7 cellular contexts compared by ENCODE assay signal in the genomic region with DNA sequence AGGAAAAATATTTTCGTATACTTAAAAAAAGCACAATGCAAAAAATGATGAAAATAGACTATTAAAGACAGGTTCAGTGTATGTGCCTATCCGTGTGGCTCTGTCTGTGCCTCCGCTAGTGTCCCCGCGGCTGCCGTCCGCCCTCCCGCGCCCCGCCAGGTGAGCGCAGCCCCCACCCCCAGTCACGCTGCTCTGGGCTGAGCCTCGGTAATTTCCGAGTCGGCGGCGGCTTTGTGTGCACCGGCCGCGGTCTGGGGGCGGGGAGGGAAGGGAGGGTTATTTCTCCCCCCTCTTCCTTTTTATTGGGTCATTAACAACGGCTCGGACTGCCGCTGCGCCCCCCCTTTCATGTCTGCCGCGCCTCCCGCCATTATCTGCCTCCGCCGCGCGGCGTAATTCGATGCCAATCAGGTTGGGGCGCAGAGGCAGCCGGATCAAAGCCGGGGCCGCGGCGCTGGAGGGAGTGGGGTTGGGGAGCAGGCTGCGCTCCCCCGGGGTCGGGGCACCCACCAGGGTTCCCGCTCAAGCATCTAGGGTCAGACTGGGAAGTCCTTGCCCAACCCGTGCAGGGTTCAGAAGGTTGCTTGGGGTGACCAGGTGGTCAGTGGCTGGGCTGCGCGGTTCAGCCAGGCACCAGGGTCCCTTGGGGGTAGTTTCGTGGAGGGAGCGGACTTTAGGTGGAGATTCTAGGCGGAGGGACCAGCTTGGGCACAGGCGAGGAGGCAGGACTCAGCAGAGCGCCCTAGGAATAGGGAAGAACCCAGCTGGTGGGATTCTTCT. TPM values are rescaled to one million over a fixed set of nuclear protein-coding genes. Genes with fewer than 3 reads are reported as not detected.
DNase-seq lines count a peak whose midpoint lies in the region; ATAC-seq and TF ChIP-seq lines count a peak whose summit lies in the region.

No MANE protein-coding gene starts in this region.

- H3K36me3 Mint-ChIP-seq in brain, result no peaks in the 10 kb centered on the region

- H3F3A ChIP-seq in neural cell (ENCODE audit: insufficient read depth, low read length, poor library complexity, severe bottlenecking), result no peaks in the 10 kb centered on the region

- H3K27ac Mint-ChIP-seq in brain, result peak overlapping the region; percentile 78 to 98 (median 86)

- H3K9ac ChIP-seq in neural cell (ENCODE audit: low read length), result peak overlapping the region; percentile 62

- H3K27me3 ChIP-seq in neural cell (ENCODE audit: insufficient read depth, low read depth, low read length) (no peaks in the 10 kb centered on the region), upper lobe of right lung (peaks cover 43% of the 10 kb centered on the region)

- H3K4me2 ChIP-seq in neural cell (ENCODE audit: low read length), result peak overlapping the region; percentile 40

- no peak for TF ChIP-seq EP300 in neural cell (conservative IDR thresholded peaks at IDR 0.05; ENCODE audit: poor library complexity, severe bottlenecking)

- in situ Hi-C loops in G401 (cut with HindIII; ENCODE audit: low sequenced_read_pairs), result no loop called here

- no peaks in the 10 kb centered on the region for H4K20me1 ChIP-seq in neural cell (ENCODE audit: insufficient read depth)

- H3K9me3 ChIP-seq in neural cell (ENCODE audit: low read length) (no peaks in the 10 kb centered on the region), upper lobe of right lung (no peaks in the 10 kb centered on the region)

- H2AFZ ChIP-seq in neural cell (ENCODE audit: low read depth, low read length), result peak overlapping the region; percentile 46

- no peaks in the 10 kb centered on the region for H3K79me2 ChIP-seq in neural cell (replicated peaks; ENCODE audit: insufficient read depth, low read length)

- H3K9me3 Mint-ChIP-seq in brain, result peaks cover 0 to 3% (median 0%) of the 10 kb centered on the region in 5 experiments

- WGBS in lower leg skin, 2 donors, result 9 to 13% methylated on average over 37 to 51 of the region's 52 CpGs

- no peaks in the 10 kb centered on the region for H3K4me1 ChIP-seq in upper lobe of right lung

- no peak for TF ChIP-seq POLR2A in lower leg skin (IDR thresholded peaks at IDR 0.05)

- H3K36me3 ChIP-seq in neural cell (ENCODE audit: insufficient read depth, low read length) (no peaks in the 10 kb centered on the region), upper lobe of right lung (no peaks in the 10 kb centered on the region)

- DNase-seq in G401 (ENCODE audit: low spot score), result peak; percentile 48
- DNase-seq in GM19240 (ENCODE audit: insufficient read length, low spot score), result no peak
- DNase-seq in lower leg skin (ENCODE audit: low spot score in 2 of 2), result no peak
- no peak for DNase-seq in upper lobe of right lung

- TF ChIP-seq CTCF in brain (conservative IDR thresholded peaks at IDR 0.05) (no peak), neural cell (IDR thresholded peaks at IDR 0.05; ENCODE audit: poor library complexity, severe bottlenecking) (no peak), lower leg skin (IDR thresholded peaks at IDR 0.05) (no peak), upper lobe of right lung (IDR thresholded peaks at IDR 0.05) (no peak)

- ATAC-seq in HG03432 (IDR thresholded peaks at IDR 0.05; ENCODE audit: unreplicated experiment), result peak; percentile 43
- no peak for ATAC-seq in upper lobe of right lung

- no peak for TF ChIP-seq RAD21 in neural cell (conservative IDR thresholded peaks at IDR 0.05)

- peak overlapping the region; percentile 41 for H3K27ac ChIP-seq in neural cell (ENCODE audit: low read length)
- H3K27ac ChIP-seq in upper lobe of right lung, result no peak overlapping the region

- peaks cover 9% of the 10 kb centered on the region for H3K27me3 Mint-ChIP-seq in brain

- H3K4me3 ChIP-seq in neural cell (ENCODE audit: low read length) (peak overlapping the region; percentile 64), lower leg skin (ENCODE audit: low read depth, poor library complexity, severe bottlenecking) (no peak overlapping the region), upper lobe of right lung (no peak overlapping the region)

- H3K4me3 Mint-ChIP-seq in brain, result peak overlapping the region; percentile 41 to 79 (median 71)

- peaks cover 85% of the 10 kb centered on the region for H3K4me1 Mint-ChIP-seq in brain

- H3K9me2 ChIP-seq in neural cell (ENCODE audit: insufficient read depth, low read length), result no peaks in the 10 kb centered on the region

- intact Hi-C loops in lower leg skin (cut with DNase I; ENCODE audit: low total_unique reads), result no loop called here
- intact Hi-C loops in upper lobe of right lung (cut with DNase I), result no loop called here

TF ChIP-seq in neural cell, 6 proteins besides CTCF, POLR2A, EP300 and RAD21:
- TF ChIP-seq POLR2AphosphoS5 (IDR thresholded peaks at IDR 0.05) (peak; percentile 32), MXI1 (conservative IDR thresholded peaks at IDR 0.05; ENCODE audit: poor library complexity, severe bottlenecking) (no peak)
TF ChIP-seq in neural cell: peak in this region for 1.

RNA-seq across cellular contexts. Expression of a gene that starts 39.5 kb away (rescaled TPM):
- total RNA-seq in G401 (2014; rRNA removed; shearing (Covaris generic)), result 0.31 and 2.0 TPM in 2 replicates
- polyA plus RNA-seq in brain (ENCODE audit: insufficient read depth, low read depth, low replicate concordance) (23.1 TPM), neural cell (33.4 and 38.6 TPM in 2 replicates)
- 47.7 and 49.2 TPM in 2 replicates for polyA minus RNA-seq in neural cell
- total RNA-seq in lower leg skin (under 1 TPM; 0.15 to 0.30 (median 0.16) TPM), upper lobe of right lung (not detected)
